Comparison of ENCODE assay signal across 8 cellular contexts in the genomic region with DNA sequence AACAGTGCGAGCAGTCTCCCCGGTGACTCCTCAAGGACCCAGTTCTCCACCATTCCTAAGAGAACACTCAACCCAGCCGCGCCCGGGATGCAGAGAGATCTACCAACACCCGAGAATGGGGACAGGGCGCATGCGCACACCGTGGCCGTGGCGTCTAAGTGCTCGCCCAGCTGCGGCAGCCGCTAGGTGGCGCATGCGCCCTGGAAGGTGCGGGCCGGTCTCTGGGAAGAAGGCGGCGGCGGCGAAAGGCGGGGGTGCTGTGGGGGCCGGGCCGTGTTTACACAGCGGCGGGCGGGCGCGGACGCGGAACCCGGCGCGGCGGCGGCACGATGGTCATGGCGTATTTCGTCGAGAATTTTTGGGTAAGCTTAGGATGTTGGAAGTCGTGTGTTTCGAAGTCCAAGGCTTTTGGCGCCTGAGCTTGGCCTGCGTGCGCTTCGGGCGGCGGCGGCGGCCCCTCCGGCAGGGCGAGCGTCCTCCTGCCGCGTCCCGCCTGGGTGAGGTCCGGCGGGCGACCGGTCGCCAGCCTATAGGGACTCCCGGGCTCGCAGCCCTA. TPM values are rescaled to one million over a fixed set of nuclear protein-coding genes. Genes with fewer than 3 reads are reported as not detected.
DNase-seq lines count a peak whose midpoint lies in the region; ATAC-seq and TF ChIP-seq lines count a peak whose summit lies in the region.

A gene with protein sequence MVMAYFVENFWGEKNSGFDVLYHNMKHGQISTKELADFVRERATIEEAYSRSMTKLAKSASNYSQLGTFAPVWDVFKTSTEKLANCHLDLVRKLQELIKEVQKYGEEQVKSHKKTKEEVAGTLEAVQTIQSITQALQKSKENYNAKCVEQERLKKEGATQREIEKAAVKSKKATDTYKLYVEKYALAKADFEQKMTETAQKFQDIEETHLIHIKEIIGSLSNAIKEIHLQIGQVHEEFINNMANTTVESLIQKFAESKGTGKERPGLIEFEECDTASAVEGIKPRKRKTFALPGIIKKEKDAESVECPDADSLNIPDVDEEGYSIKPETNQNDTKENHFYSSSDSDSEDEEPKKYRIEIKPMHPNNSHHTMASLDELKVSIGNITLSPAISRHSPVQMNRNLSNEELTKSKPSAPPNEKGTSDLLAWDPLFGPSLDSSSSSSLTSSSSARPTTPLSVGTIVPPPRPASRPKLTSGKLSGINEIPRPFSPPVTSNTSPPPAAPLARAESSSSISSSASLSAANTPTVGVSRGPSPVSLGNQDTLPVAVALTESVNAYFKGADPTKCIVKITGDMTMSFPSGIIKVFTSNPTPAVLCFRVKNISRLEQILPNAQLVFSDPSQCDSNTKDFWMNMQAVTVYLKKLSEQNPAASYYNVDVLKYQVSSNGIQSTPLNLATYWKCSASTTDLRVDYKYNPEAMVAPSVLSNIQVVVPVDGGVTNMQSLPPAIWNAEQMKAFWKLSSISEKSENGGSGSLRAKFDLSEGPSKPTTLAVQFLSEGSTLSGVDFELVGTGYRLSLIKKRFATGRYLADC (plus strand): TSS at position 274 of the 556 bp plus-strand sequence. CDS start 56 bp downstream, at position 330.

- POLR2A ChIA-PET in Caco-2 (lab: Charles Lee) = interaction anchor here (0.5 kb wide), 1 partner anchor 42 kb away, joined by 3 read pairs; no protein-coding TSS in a partner anchor

- no TSS peak for BruUV-seq in Caco-2 (replicated peaks; lab: Mats Ljungman, UMichigan)

- intact Hi-C loops in Caco-2 (cut with micrococcal nuclease; ENCODE audit: unreplicated experiment) = loop anchor here (1.0 to 10.0 kb wide), 5 partner anchors 15 to 249 kb away; no protein-coding TSS in a partner anchor

- peak within 1 kb of the TSS; percentile 88 for H4K8ac ChIP-seq in mesendoderm (ENCODE audit: low read depth, low read length)

- H3K36me3 ChIP-seq in Caco-2 (ENCODE audit: control insufficient read depth, insufficient read depth, low read length) = peaks cover 2% of the 10 kb centered on the region; the same call in 1 of the 2 replicates
- no peaks in the 10 kb centered on the region for H3K36me3 ChIP-seq in endocrine pancreas (ENCODE audit: control insufficient read depth, insufficient read depth, low read length)
- no peaks in the 10 kb centered on the region for H3K36me3 ChIP-seq in mesendoderm (ENCODE audit: control insufficient read depth, insufficient read depth, low read length)

- no peak within 1 kb of the TSS for H2BK120ac ChIP-seq in mesendoderm (ENCODE audit: low read depth, low read length)

- H3K4me1 Mint-ChIP-seq in Caco-2 (ENCODE audit: low read depth, unreplicated experiment) = peaks cover 14% of the 10 kb centered on the region

- peak; percentile 82 for ATAC-seq in GM21367 (IDR thresholded peaks at IDR 0.05; ENCODE audit: unreplicated experiment)

- no peaks in the 10 kb centered on the region for H3K9me3 Mint-ChIP-seq in Caco-2 (ENCODE audit: unreplicated experiment)

- no peak within 1 kb of the TSS for H3K23ac ChIP-seq in mesendoderm (ENCODE audit: low read length)

- peak within 1 kb of the TSS; percentile 79 for H3K4me2 ChIP-seq in mesendoderm (ENCODE audit: low read length)

- peaks cover 18% of the 10 kb centered on the region for H3K36me3 Mint-ChIP-seq in Caco-2 (ENCODE audit: insufficient read depth, unreplicated experiment)

- peak within 1 kb of the TSS; percentile 100 for H3K4me3 Mint-ChIP-seq in Caco-2 (ENCODE audit: unreplicated experiment)

- peak within 1 kb of the TSS; percentile 88 for H3K27ac ChIP-seq in mesendoderm (ENCODE audit: low read depth, low read length)

- H2AK5ac ChIP-seq in mesendoderm (ENCODE audit: low read length) = no peak within 1 kb of the TSS

- H3K9ac ChIP-seq in endocrine pancreas (ENCODE audit: control insufficient read depth, insufficient read depth, low read length) = peak within 1 kb of the TSS; percentile 93
- peak within 1 kb of the TSS; percentile 85 for H3K9ac ChIP-seq in mesendoderm (ENCODE audit: low read length)

- peak within 1 kb of the TSS; percentile 93 for H3K56ac ChIP-seq in mesendoderm (ENCODE audit: low read length)

- no peaks in the 10 kb centered on the region for H3K27me3 Mint-ChIP-seq in Caco-2 (ENCODE audit: insufficient read depth, unreplicated experiment)

- H3K4me3 ChIP-seq in Caco-2 (ENCODE audit: low read depth, low read length) = peak within 1 kb of the TSS; percentile 87
- H3K4me3 ChIP-seq in endocrine pancreas (ENCODE audit: control insufficient read depth, insufficient read depth, low read length) = peak within 1 kb of the TSS; percentile 99
- H3K4me3 ChIP-seq in mesendoderm (ENCODE audit: low read length) = peak within 1 kb of the TSS; percentile 75

- no peaks in the 10 kb centered on the region for H3K79me1 ChIP-seq in mesendoderm (ENCODE audit: low read length)

- H3K27ac Mint-ChIP-seq in Caco-2 (ENCODE audit: unreplicated experiment) = peak within 1 kb of the TSS; percentile 95

- H3K9me3 ChIP-seq in Caco-2 (no peaks in the 10 kb centered on the region), endocrine pancreas (ENCODE audit: control insufficient read depth, low read length) (no peaks in the 10 kb centered on the region)

- peak within 1 kb of the TSS; percentile 71 for H3K4ac ChIP-seq in mesendoderm (ENCODE audit: low read depth, low read length)

- H3K27me3 ChIP-seq in Caco-2 (replicated peaks; ENCODE audit: control insufficient read depth, insufficient read depth, low read length) (no peaks in the 10 kb centered on the region), endocrine pancreas (ENCODE audit: control insufficient read depth, insufficient read depth, low read length) (no peaks in the 10 kb centered on the region), mesendoderm (ENCODE audit: insufficient read depth, low read length, poor library complexity) (no peaks in the 10 kb centered on the region)

- CTCF ChIA-PET in Caco-2 (lab: Charles Lee) = interaction anchor here (2.4 kb wide), 1 partner anchor 260 kb away, joined by 9 read pairs; no protein-coding TSS in a partner anchor

- H2BK15ac ChIP-seq in mesendoderm (replicated peaks; ENCODE audit: low read depth) = no peak within 1 kb of the TSS

- no CpG with 5 or more reads among the region's 64 CpGs for WGBS in mesendoderm (ENCODE audit: extremely low coverage, insufficient coverage, low lambda C conversion rate)

- peak; percentile 73 to 90 for TF ChIP-seq CTCF in Caco-2 (IDR thresholded peaks at IDR 0.05; ENCODE audit: insufficient read depth in 1 of 2, low read depth in 1 of 2, low read length in 1 of 2, severe bottlenecking in 1 of 2, unreplicated experiment in 1 of 2)

- DNase-seq in Caco-2 (peak; percentile 97 to 98), HT1080 (ENCODE audit: low read depth) (peak; percentile 92), NOMO-1 treated with DMSO at 0.1 percent for 48 hours (lab: John Stamatoyannopoulos, UW; ENCODE audit: unreplicated experiment) (peak; percentile 90), mesendoderm (peak; percentile 97)
- DNase-seq in activated CD8-positive, alpha-beta memory T cell treated with anti-CD3 and anti-CD28 coated beads, Interleukin-2, amount 50 U/mL, for 1 hour (ENCODE audit: extremely low read depth) = peak; percentile 88
- DNase-seq in stimulated activated CD8-positive, alpha-beta memory T cell treated with anti-CD3 and anti-CD28 coated beads, Interleukin-12 subunit alpha, Interleukin-12 subunit beta, amount 100 ng/mL, for 4 hours (ENCODE audit: low read depth) = peak; percentile 93

- H2BK5ac ChIP-seq in mesendoderm (ENCODE audit: low read length) = peak within 1 kb of the TSS; percentile 12

- peaks cover 11% of the 10 kb centered on the region; the same call in 1 of the 2 replicates for H3K4me1 ChIP-seq in Caco-2
- H3K4me1 ChIP-seq in endocrine pancreas (ENCODE audit: control insufficient read depth, insufficient read depth, low read length) = no peaks in the 10 kb centered on the region
- peaks cover 2% of the 10 kb centered on the region for H3K4me1 ChIP-seq in mesendoderm (ENCODE audit: control insufficient read depth, low read depth, low read length)

- H4K5ac ChIP-seq in mesendoderm (ENCODE audit: low read length) = no peak within 1 kb of the TSS

- H3K79me2 ChIP-seq in mesendoderm (ENCODE audit: control insufficient read depth, insufficient read depth, low read length) = peaks cover 3% of the 10 kb centered on the region

- peak within 1 kb of the TSS; percentile 95 for H3K18ac ChIP-seq in mesendoderm (ENCODE audit: low read length)

RNA-seq across cellular contexts. Expression of the gene that starts here (rescaled TPM):
- total RNA-seq in Caco-2 (2022) = 20.6 and 22.9 TPM in 2 replicates
- total RNA-seq in HT1080 (2014; rRNA removed; shearing (Covaris generic)) = 8.1 and 9.5 TPM in 2 replicates
- 8.2 and 12.3 TPM in 2 replicates for polyA plus RNA-seq in HT1080 (2015; cell fraction: cytosol; rRNA removed)
- polyA plus RNA-seq in HT1080 (2015; cell fraction: nucleus; rRNA removed) = 31.0 and 34.6 TPM in 2 replicates
- 8.6 TPM for polyA plus RNA-seq in mesendoderm (2013, experiment 1 of 2)
- 7.9 TPM for polyA plus RNA-seq in mesendoderm (2013, experiment 2 of 2)

Comparison
In these comparisons a context has a peak if more than half of its experiments do, and no peak if none do; other contexts are left out.
1. Peak in every context shown above with its lines: DNase-seq, ATAC-seq, H3K4me3 ChIP-seq and H3K27ac ChIP-seq.